In the genomic region with DNA sequence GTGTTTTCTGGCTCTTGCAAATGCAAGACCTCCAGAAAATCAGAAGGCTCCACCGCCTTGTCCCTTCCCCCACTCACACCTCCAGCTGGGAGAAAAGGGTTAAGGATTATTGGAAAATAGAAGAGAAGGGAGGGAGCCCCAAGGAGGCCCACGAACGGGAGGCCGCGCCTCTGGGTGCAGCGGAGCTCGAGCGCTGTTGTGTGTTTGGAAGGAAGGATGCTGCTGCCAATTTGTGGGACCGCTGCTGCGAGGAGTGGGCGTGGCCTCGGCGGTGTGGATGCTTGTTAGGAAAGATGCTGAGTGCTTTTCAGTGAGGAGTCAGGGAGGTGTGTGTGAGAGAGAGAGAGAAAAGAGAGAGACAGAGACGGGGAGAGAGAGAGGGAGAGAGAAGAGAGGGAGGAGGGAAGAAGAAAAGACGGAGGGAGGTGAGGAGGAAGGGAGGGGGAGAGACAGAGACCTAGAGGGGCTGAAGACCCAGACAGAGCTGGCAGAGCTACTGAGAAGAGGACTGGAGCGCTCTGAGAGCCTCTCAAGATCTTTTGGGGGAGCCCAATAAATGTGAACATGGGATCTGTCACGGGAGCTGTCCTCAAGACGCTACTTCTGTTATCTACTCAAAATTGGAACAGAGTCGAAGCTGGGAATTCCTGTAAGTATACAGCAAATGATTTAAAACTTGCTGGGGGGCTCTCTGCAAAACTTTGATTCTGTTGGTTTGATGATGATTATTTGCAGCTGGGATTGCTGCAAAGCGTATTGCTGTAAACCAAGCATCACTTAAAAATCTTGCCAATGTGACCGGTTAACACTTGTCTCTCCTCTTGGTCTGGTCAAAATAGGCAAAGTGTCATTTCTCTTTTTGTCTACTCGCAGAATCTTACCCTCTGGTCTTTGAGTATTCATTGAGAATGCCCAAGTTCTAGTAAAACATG, we compare ENCODE assay signal across 14 cellular contexts. TPM values are rescaled to one million over a fixed set of nuclear protein-coding genes. Genes with fewer than 3 reads are reported as not detected.
DNase-seq lines count a peak whose midpoint lies in the region; ATAC-seq and TF ChIP-seq lines count a peak whose summit lies in the region.
"Had no signal": no experiment of that assay in that cellular context is flagged by ENCODE, and none has a peak within 500 bp of the region (broad histone marks: within the 10 kb centered on the region; RNA-seq: fewer than 3 reads in every experiment).

A gene (plus strand): TSS at position 303 of the 932 bp plus-strand sequence. CDS start 262 bp downstream, at position 565.

- peak within 1 kb of the TSS; percentile 96 for H2AFZ ChIP-seq in GM23338
- no peak within 1 kb of the TSS for H2AFZ ChIP-seq in PC-3 (ENCODE audit: low read length)

- H3K9me3 ChIP-seq in PC-3 (ENCODE audit: low read length): no peaks in the 10 kb centered on the region
- H3K9me3 ChIP-seq: body of pancreas, esophagus squamous epithelium, vagina had no signal

- peaks cover 71% of the 10 kb centered on the region for H3K9me3 Mint-ChIP-seq in GM23338

- H3K27me3 Mint-ChIP-seq in GM23338 (ENCODE audit: insufficient read depth, low read depth, poor library complexity): no peaks in the 10 kb centered on the region

- no peak within 1 kb of the TSS for H3K27ac ChIP-seq in GM23338 (ENCODE audit: low read depth)
- H3K27ac ChIP-seq in PC-3 (ENCODE audit: low read length): no peak within 1 kb of the TSS
- H3K27ac ChIP-seq: body of pancreas, esophagus squamous epithelium, vagina had no signal

- BruUV-seq in PC-3 (replicated peaks; lab: Mats Ljungman, UMichigan): no TSS peak

- H3K79me2 ChIP-seq in GM23338 (replicated peaks; ENCODE audit: insufficient read depth) (no peaks in the 10 kb centered on the region), PC-3 (ENCODE audit: low read length) (no peaks in the 10 kb centered on the region)

- DNase-seq in GM23338 (ENCODE audit: low spot score) (peak; percentile 58), NCI-H2227 treated with DMSO at 0.1 percent for 48 hours (lab: John Stamatoyannopoulos, UW) (peak; percentile 68), head of caudate nucleus (peak; percentile 68 to 91 (median 83)), nucleus accumbens (lab: John Stamatoyannopoulos, UW) (peak in 54 of 56 donors; percentile 6 to 86 (median 62)), PC-3 (no peak)
- DNase-seq in activated CD8-positive, alpha-beta memory T cell treated with anti-CD3 and anti-CD28 coated beads, Interleukin-2, amount 50 U/mL, for 4 hours: no peak
- DNase-seq: activated T-cell treated with anti-CD3 and anti-CD28 coated beads, Interleukin-2, amount 50 U/mL, for 1 hour; CD8-positive, alpha-beta memory T cell; esophagus squamous epithelium had no signal

- H3K36me3 ChIP-seq in GM23338 (ENCODE audit: insufficient read depth) (no peaks in the 10 kb centered on the region), PC-3 (ENCODE audit: low read depth, low read length) (no peaks in the 10 kb centered on the region)
- H3K36me3 ChIP-seq: esophagus squamous epithelium, vagina had no signal

- H3K4me1 Mint-ChIP-seq in GM23338: no peaks in the 10 kb centered on the region
- H3K4me1 Mint-ChIP-seq: CD8-positive, alpha-beta memory T cell had no signal

- H3K4me2 ChIP-seq in GM23338: peak within 1 kb of the TSS; percentile 78
- H3K4me2 ChIP-seq in PC-3 (ENCODE audit: low read length): no peak within 1 kb of the TSS

- CTCF ChIA-PET in PC-3 (lab: Charles Lee): no interaction called here

- no peaks in the 10 kb centered on the region for H3K36me3 Mint-ChIP-seq in GM23338 (ENCODE audit: low read depth)
- H3K36me3 Mint-ChIP-seq: CD8-positive, alpha-beta memory T cell had no signal

- TF ChIP-seq CTCF in GM23338 (conservative IDR thresholded peaks at IDR 0.05; ENCODE audit: low read depth in 2 of 2): no peak
- no peak for TF ChIP-seq CTCF in PC-3 (conservative IDR thresholded peaks at IDR 0.05; ENCODE audit: low read depth, low read length)

- peaks cover 15% of the 10 kb centered on the region for H3K27me3 ChIP-seq in GM23338 (ENCODE audit: insufficient read depth)
- peaks cover 18% of the 10 kb centered on the region for H3K27me3 ChIP-seq in PC-3 (ENCODE audit: low read length)
- H3K27me3 ChIP-seq: esophagus squamous epithelium, vagina had no signal

- H3K9ac ChIP-seq in PC-3 (ENCODE audit: low read length): no peak within 1 kb of the TSS

- H3K4me1 ChIP-seq in GM23338 (ENCODE audit: insufficient read depth) (peaks cover 8% of the 10 kb centered on the region; the same call in 1 of the 2 replicates), PC-3 (ENCODE audit: insufficient read depth, low read length) (no peaks in the 10 kb centered on the region)
- H3K4me1 ChIP-seq: body of pancreas, esophagus squamous epithelium, vagina had no signal

- no peak within 1 kb of the TSS for H3K27ac Mint-ChIP-seq in GM23338
- H3K27ac Mint-ChIP-seq: CD8-positive, alpha-beta memory T cell had no signal

- POLR2A ChIA-PET in PC-3 (lab: Charles Lee; ENCODE audit: unreplicated experiment): no interaction called here

- H3F3A ChIP-seq in GM23338 (replicated peaks; ENCODE audit: low read depth) (no peaks in the 10 kb centered on the region), PC-3 (ENCODE audit: low read length, unreplicated experiment) (no peaks in the 10 kb centered on the region)

- H4K20me1 ChIP-seq in GM23338 (replicated peaks; ENCODE audit: insufficient read depth) (no peaks in the 10 kb centered on the region), PC-3 (ENCODE audit: low read length) (no peaks in the 10 kb centered on the region)

- ATAC-seq in GM23338 (no peak; the same call in 1 of the 3 replicates), GM21529 (IDR thresholded peaks at IDR 0.05; ENCODE audit: unreplicated experiment) (no peak), HG02973 (IDR thresholded peaks at IDR 0.05; ENCODE audit: unreplicated experiment) (no peak), PC-3 (no peak)
- ATAC-seq: body of pancreas, left lobe of liver had no signal

- peak within 1 kb of the TSS; percentile 50; the same call in 2 of the 3 replicates for H3K4me3 Mint-ChIP-seq in GM23338
- H3K4me3 Mint-ChIP-seq: CD8-positive, alpha-beta memory T cell had no signal

- H3K4me3 ChIP-seq in GM23338: peak within 1 kb of the TSS; percentile 47
- no peak within 1 kb of the TSS for H3K4me3 ChIP-seq in PC-3 (ENCODE audit: low read length)
- H3K4me3 ChIP-seq: body of pancreas, esophagus squamous epithelium, vagina had no signal

- H3K9me2 ChIP-seq in GM23338 (ENCODE audit: insufficient read depth) (no peaks in the 10 kb centered on the region), PC-3 (replicated peaks; ENCODE audit: low read length) (no peaks in the 10 kb centered on the region)

- intact Hi-C loops in head of caudate nucleus (cut with DNase I) (loop anchor here (10.0 kb wide), 1 partner anchor 377 kb away; no protein-coding TSS in a partner anchor), PC-3 (cut with micrococcal nuclease) (loop anchor here (10.0 kb wide), 1 partner anchor 897 kb away; no protein-coding TSS in a partner anchor)

TF ChIP-seq in GM23338, 12 proteins besides CTCF, POLR2A, EP300 and RAD21 (continues in another document):
- TF ChIP-seq EZH2phosphoT487 (IDR thresholded peaks at IDR 0.05; ENCODE audit: unreplicated experiment) (no peak), NANOG (IDR thresholded peaks at IDR 0.05; ENCODE audit: borderline replicate concordance) (no peak), STAT1 (IDR thresholded peaks at IDR 0.05; ENCODE audit: unreplicated experiment) (no peak), POLR2AphosphoS5 (IDR thresholded peaks at IDR 0.05; ENCODE audit: low read depth) (no peak), CREB1 (CRISPR knock-in tag; IDR thresholded peaks at IDR 0.05; ENCODE audit: low read depth) (no peak), JUNB (IDR thresholded peaks at IDR 0.05; ENCODE audit: unreplicated experiment) (no peak), ZNF331 (CRISPR knock-in tag; IDR thresholded peaks at IDR 0.05; ENCODE audit: low read depth) (no peak), EZH2 (IDR thresholded peaks at IDR 0.05; ENCODE audit: low read depth, unreplicated experiment) (no peak)
- TF ChIP-seq, protein P1, sequence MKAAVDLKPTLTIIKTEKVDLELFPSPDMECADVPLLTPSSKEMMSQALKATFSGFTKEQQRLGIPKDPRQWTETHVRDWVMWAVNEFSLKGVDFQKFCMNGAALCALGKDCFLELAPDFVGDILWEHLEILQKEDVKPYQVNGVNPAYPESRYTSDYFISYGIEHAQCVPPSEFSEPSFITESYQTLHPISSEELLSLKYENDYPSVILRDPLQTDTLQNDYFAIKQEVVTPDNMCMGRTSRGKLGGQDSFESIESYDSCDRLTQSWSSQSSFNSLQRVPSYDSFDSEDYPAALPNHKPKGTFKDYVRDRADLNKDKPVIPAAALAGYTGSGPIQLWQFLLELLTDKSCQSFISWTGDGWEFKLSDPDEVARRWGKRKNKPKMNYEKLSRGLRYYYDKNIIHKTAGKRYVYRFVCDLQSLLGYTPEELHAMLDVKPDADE (IDR thresholded peaks at IDR 0.05): no peak
- TF ChIP-seq, protein P2, sequence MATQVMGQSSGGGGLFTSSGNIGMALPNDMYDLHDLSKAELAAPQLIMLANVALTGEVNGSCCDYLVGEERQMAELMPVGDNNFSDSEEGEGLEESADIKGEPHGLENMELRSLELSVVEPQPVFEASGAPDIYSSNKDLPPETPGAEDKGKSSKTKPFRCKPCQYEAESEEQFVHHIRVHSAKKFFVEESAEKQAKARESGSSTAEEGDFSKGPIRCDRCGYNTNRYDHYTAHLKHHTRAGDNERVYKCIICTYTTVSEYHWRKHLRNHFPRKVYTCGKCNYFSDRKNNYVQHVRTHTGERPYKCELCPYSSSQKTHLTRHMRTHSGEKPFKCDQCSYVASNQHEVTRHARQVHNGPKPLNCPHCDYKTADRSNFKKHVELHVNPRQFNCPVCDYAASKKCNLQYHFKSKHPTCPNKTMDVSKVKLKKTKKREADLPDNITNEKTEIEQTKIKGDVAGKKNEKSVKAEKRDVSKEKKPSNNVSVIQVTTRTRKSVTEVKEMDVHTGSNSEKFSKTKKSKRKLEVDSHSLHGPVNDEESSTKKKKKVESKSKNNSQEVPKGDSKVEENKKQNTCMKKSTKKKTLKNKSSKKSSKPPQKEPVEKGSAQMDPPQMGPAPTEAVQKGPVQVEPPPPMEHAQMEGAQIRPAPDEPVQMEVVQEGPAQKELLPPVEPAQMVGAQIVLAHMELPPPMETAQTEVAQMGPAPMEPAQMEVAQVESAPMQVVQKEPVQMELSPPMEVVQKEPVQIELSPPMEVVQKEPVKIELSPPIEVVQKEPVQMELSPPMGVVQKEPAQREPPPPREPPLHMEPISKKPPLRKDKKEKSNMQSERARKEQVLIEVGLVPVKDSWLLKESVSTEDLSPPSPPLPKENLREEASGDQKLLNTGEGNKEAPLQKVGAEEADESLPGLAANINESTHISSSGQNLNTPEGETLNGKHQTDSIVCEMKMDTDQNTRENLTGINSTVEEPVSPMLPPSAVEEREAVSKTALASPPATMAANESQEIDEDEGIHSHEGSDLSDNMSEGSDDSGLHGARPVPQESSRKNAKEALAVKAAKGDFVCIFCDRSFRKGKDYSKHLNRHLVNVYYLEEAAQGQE (IDR thresholded peaks at IDR 0.05; ENCODE audit: unreplicated experiment): no peak

RNA-seq across cellular contexts. Expression of the gene that starts here (rescaled TPM):
- not detected in 2 replicates for total RNA-seq in GM23338 (2014; rRNA removed; shearing (Covaris generic))
- not detected in 2 replicates for polyA plus RNA-seq in GM23338 (2016; fragmentation: Nextera tagmentation; extraction: Ambion mirVana)
- 0.17 TPM in 1 of 2 replicates, not detected in the other for total RNA-seq in PC-3 (2014; rRNA removed)
- total RNA-seq: body of pancreas; CD8-positive, alpha-beta memory T cell; esophagus squamous epithelium; left lobe of liver had no signal
- polyA plus RNA-seq: CD8-positive, alpha-beta memory T cell had no signal

Comparison
In these comparisons a context has a peak if more than half of its experiments do, and no peak if none do; other contexts are left out.
1. Peak in DNase-seq, H3K4me3 ChIP-seq and H3K4me2 ChIP-seq in GM23338; RNA of the gene not detected or under 1 TPM.
2. DNase-seq: peak in NCI-H2227 treated with DMSO at 0.1 percent for 48 hours (single experiment), head of caudate nucleus (42 of 42) and nucleus accumbens (54 of 56); none in activated CD8-positive, alpha-beta memory T cell treated with anti-CD3 and anti-CD28 coated beads, Interleukin-2, amount 50 U/mL, for 4 hours (single experiment) and PC-3 (single experiment).